In genomic region chr12:11730299-11731041, GRCh38 we compare ENCODE assay signal across 8 cellular contexts.
DNase-seq lines count a peak whose midpoint lies in the region; ATAC-seq and TF ChIP-seq lines count a peak whose summit lies in the region.

No MANE protein-coding gene starts in this region.

- peaks cover 95% of the 10 kb centered on the region for H3K4me1 ChIP-seq in OCI-LY1 (ENCODE audit: insufficient read depth, low read length, severe bottlenecking)

- H3K9me3 Mint-ChIP-seq in Calu3 (ENCODE audit: low read depth, unreplicated experiment) = no peaks in the 10 kb centered on the region

- H3K9me3 ChIP-seq in OCI-LY1 (ENCODE audit: low read length) = 0 out of 2 replicates have a peak, but pooled peaks cover 2% of the 10 kb centered on the region

- H3K4me1 Mint-ChIP-seq in Calu3 (ENCODE audit: low read depth, unreplicated experiment) = peaks cover 60% of the 10 kb centered on the region

- H3K27me3 Mint-ChIP-seq in Calu3 (ENCODE audit: unreplicated experiment) = no peaks in the 10 kb centered on the region

- peak overlapping the region; percentile 68 for H3K9ac ChIP-seq in OCI-LY1 (ENCODE audit: low read length)

- peak overlapping the region; percentile 98 for H3K27ac ChIP-seq in OCI-LY1 (ENCODE audit: low read depth, low read length, poor library complexity, severe bottlenecking)

- ATAC-seq in GM21619 (IDR thresholded peaks at IDR 0.05; ENCODE audit: unreplicated experiment) = peak; percentile 33

- TSS peak; percentile 74 for BruUV-seq in Calu3 (replicated peaks; lab: Mats Ljungman, UMichigan)

- H3K79me2 ChIP-seq in OCI-LY1 (ENCODE audit: insufficient read depth, low read length) = no peaks in the 10 kb centered on the region

- H4K20me1 ChIP-seq in OCI-LY1 (ENCODE audit: insufficient read depth, low read length) = no peaks in the 10 kb centered on the region

- H3F3A ChIP-seq in OCI-LY1 (ENCODE audit: insufficient read depth, low read length) = peaks cover 12% of the 10 kb centered on the region; the same call in 1 of the 2 replicates

- DNase-seq in Calu3 = peak; percentile 81
- peak; percentile 79 for DNase-seq in left kidney (ENCODE audit: low read depth, low spot score)
- no peak for DNase-seq in foreskin melanocyte
- no peak for DNase-seq in NCI-H446 treated with DMSO at 0.1 percent for 48 hours (lab: John Stamatoyannopoulos, UW)
- no peak for DNase-seq in epidermal melanocyte (ENCODE audit: insufficient read length, low spot score)
- no peak for DNase-seq in GM10266 (ENCODE audit: extremely low spot score)

- no peak overlapping the region for H2AFZ ChIP-seq in OCI-LY1 (ENCODE audit: low read length)

- intact Hi-C loops in Calu3 (cut with micrococcal nuclease; ENCODE audit: unreplicated experiment) = loop anchor here (1.0 to 5.0 kb wide), 4 partner anchors 16 to 148 kb away; no protein-coding TSS in a partner anchor

- no peaks in the 10 kb centered on the region for H3K9me2 ChIP-seq in OCI-LY1 (ENCODE audit: low read depth, low read length)

- CTCF ChIA-PET in Calu3 (lab: Charles Lee) = interaction anchor here (0.5 to 2.0 kb wide), 5 partner anchors 16 to 303 kb away, joined by 3 to 6 read pairs (median 3); no protein-coding TSS in a partner anchor

- peak overlapping the region; percentile 46 for H3K4me3 ChIP-seq in OCI-LY1 (ENCODE audit: low read depth, low read length, poor library complexity, severe bottlenecking)

- no peaks in the 10 kb centered on the region; the same call in 1 of the 2 replicates for H3K36me3 ChIP-seq in OCI-LY1 (ENCODE audit: insufficient read depth, low read length)

- H3K27me3 ChIP-seq in OCI-LY1 (ENCODE audit: insufficient read depth, low read length) = no peaks in the 10 kb centered on the region

- peak overlapping the region; percentile 58 for H3K4me3 Mint-ChIP-seq in Calu3 (ENCODE audit: low read depth, unreplicated experiment)

- H3K36me3 Mint-ChIP-seq in Calu3 (ENCODE audit: insufficient read depth, unreplicated experiment) = peaks cover 45% of the 10 kb centered on the region

- TF ChIP-seq CTCF in Calu3 (IDR thresholded peaks at IDR 0.05; ENCODE audit: unreplicated experiment) (no peak), OCI-LY1 (IDR thresholded peaks at IDR 0.05; ENCODE audit: low read length) (no peak), GM10266 (IDR thresholded peaks at IDR 0.05; ENCODE audit: control insufficient read depth, insufficient read depth, low read depth, missing control alignments) (no peak)

- H3K4me2 ChIP-seq in OCI-LY1 (ENCODE audit: low read length) = peak overlapping the region; percentile 64

- H3K27ac Mint-ChIP-seq in Calu3 (ENCODE audit: unreplicated experiment) = peak overlapping the region; percentile 98

Comparison
In these comparisons a context has a peak if more than half of its experiments do, and no peak if none do; other contexts are left out.
1. DNase-seq: peak in Calu3 (single experiment) and left kidney (single experiment); none in foreskin melanocyte (single experiment), NCI-H446 treated with DMSO at 0.1 percent for 48 hours (single experiment), epidermal melanocyte (single experiment) and GM10266 (single experiment).